ENCODE assay signal across 11 cellular contexts in the genomic region with DNA sequence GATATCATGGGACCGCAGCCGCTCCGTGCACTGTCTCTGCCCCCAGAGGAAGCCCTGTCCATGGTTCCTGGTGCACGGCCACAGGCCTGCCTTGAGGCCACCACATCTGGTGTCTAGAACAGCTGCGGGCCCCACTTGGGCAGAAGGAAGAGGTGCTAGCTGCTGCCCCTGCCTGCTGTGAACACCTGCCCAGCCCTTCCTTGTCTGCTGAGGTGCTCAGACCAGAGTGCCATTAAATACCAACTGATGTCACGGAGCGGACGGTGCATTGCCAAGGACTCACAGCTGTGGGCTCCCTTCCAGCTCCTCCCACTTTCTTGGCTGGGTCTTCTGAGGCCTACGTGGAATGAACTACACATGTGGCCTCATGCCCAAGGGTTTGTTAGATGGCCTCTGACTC.
A peak's percentile ranks its signal among the peaks of the same experiment; 100 is the strongest.
DNase-seq lines count a peak whose midpoint lies in the region; ATAC-seq and TF ChIP-seq lines count a peak whose summit lies in the region.
"Had no signal": no experiment of that assay in that cellular context is flagged by ENCODE, and none has a peak within 500 bp of the region (broad histone marks: within the 10 kb centered on the region; RNA-seq: fewer than 3 reads in every experiment).

No MANE protein-coding gene starts in this region.

- TF ChIP-seq EP300 in stomach (IDR thresholded peaks at IDR 0.05) = no peak

- H3K36me3 Mint-ChIP-seq in CD4-positive, alpha-beta T cell (ENCODE audit: low read depth) = peaks cover 10% of the 10 kb centered on the region
- H3K36me3 Mint-ChIP-seq in glutamatergic neuron (ENCODE audit: unreplicated experiment) = peaks cover 7% of the 10 kb centered on the region

- no peaks in the 10 kb centered on the region for H4K20me1 ChIP-seq in fibroblast of lung (ENCODE audit: control insufficient read depth, extremely low read depth, insufficient read depth, low read length)

- H3K27me3 ChIP-seq in fibroblast of lung (ENCODE audit: control insufficient read depth, insufficient read depth, low read length) (no peaks in the 10 kb centered on the region), stomach (no peaks in the 10 kb centered on the region)
- no peaks in the 10 kb centered on the region for H3K27me3 ChIP-seq in CD4-positive, alpha-beta T cell (ENCODE audit: control insufficient read depth, insufficient read depth, low read length)

- H3K4me1 ChIP-seq in fibroblast of lung (ENCODE audit: control insufficient read depth, extremely low read depth, insufficient read depth, low read length) (peaks cover 11% of the 10 kb centered on the region), stomach (peaks cover 4 to 34% (median 18%) of the 10 kb centered on the region in 4 donors)

- peak overlapping the region; percentile 2 for H3K4me2 ChIP-seq in fibroblast of lung (ENCODE audit: extremely low read depth, insufficient read depth, low read length)

- CTCF ChIA-PET in CD4-positive, alpha-beta T cell (lab: Charles Lee) = no interaction called here

- H3K9me3 Mint-ChIP-seq in CD4-positive, alpha-beta T cell = no peaks in the 10 kb centered on the region
- H3K9me3 Mint-ChIP-seq in glutamatergic neuron (ENCODE audit: unreplicated experiment) = peaks cover 8% of the 10 kb centered on the region

- DNase-seq in NCI-H2107 treated with DMSO at 0.1 percent for 48 hours (lab: John Stamatoyannopoulos, UW; ENCODE audit: unreplicated experiment) = peak; percentile 26
- no peak for DNase-seq in NCI-H2107 (lab: John Stamatoyannopoulos, UW)
- DNase-seq in NCI-H2029 (lab: John Stamatoyannopoulos, UW) = peak; percentile 47
- DNase-seq in fibroblast of lung (ENCODE audit: low read depth in 2 of 2) = peak in 1 of 2 donors; percentile 63
- DNase-seq in stomach = peak; percentile 80
- no peak for DNase-seq in CD4-positive, alpha-beta T cell
- no peak for DNase-seq in NCI-H187 treated with DMSO at 0.1 percent for 48 hours (lab: John Stamatoyannopoulos, UW)
- no peak for DNase-seq in glutamatergic neuron
- DNase-seq: activated CD8-positive, alpha-beta memory T cell treated with anti-CD3 and anti-CD28 coated beads, Interleukin-2, amount 50 U/mL, for 4 hours; central memory CD4-positive, alpha-beta T cell; KG1 had no signal

- H3K36me3 ChIP-seq in fibroblast of lung (ENCODE audit: control insufficient read depth, insufficient read depth, low read length) = no peaks in the 10 kb centered on the region
- peaks cover 0 to 2% (median under 1%) of the 10 kb centered on the region in 4 donors for H3K36me3 ChIP-seq in stomach

- no peak overlapping the region for H3K9ac ChIP-seq in fibroblast of lung (ENCODE audit: insufficient read depth, low read length)

- TF ChIP-seq CTCF in fibroblast of lung (conservative IDR thresholded peaks at IDR 0.05 in 1 of 2, IDR thresholded peaks at IDR 0.05 in 1 of 2; ENCODE audit: low read depth in 1 of 2, low read length in 2 of 2) = no peak
- TF ChIP-seq CTCF in stomach (IDR thresholded peaks at IDR 0.05) = no peak
- no peak for TF ChIP-seq CTCF in CD4-positive, alpha-beta T cell (IDR thresholded peaks at IDR 0.05)
- no peak for TF ChIP-seq CTCF in glutamatergic neuron (IDR thresholded peaks at IDR 0.05; ENCODE audit: partially characterized antibody, unreplicated experiment)

- no peak overlapping the region for H3K4me3 ChIP-seq in fibroblast of lung (replicated peaks in 1 of 4; ENCODE audit: control extremely low read depth in 1 of 4, insufficient read depth in 1 of 4, low read depth in 3 of 4, low read length in 4 of 4)
- no peak overlapping the region for H3K4me3 ChIP-seq in stomach

- WGBS in stomach, 5 donors = 47 to 75% (median 59%) methylated on average over 8 to 9 of the region's 9 CpGs

- H3K9me3 ChIP-seq in fibroblast of lung (ENCODE audit: control insufficient read depth, insufficient read depth, low read depth, low read length) (no peaks in the 10 kb centered on the region), stomach (no peaks in the 10 kb centered on the region)
- H3K9me3 ChIP-seq in CD4-positive, alpha-beta T cell (ENCODE audit: control insufficient read depth, low read length) = no peaks in the 10 kb centered on the region

- H3K27ac ChIP-seq in fibroblast of lung (ENCODE audit: insufficient read depth, low read length) = no peak overlapping the region
- H3K27ac ChIP-seq in stomach = peak overlapping the region; percentile 44 to 60 (median 47)
- H3K27ac ChIP-seq in CD4-positive, alpha-beta T cell (ENCODE audit: low read depth, low read length) = no peak overlapping the region

- no peak overlapping the region for H3K27ac Mint-ChIP-seq in CD4-positive, alpha-beta T cell
- H3K27ac Mint-ChIP-seq in glutamatergic neuron (ENCODE audit: unreplicated experiment) = no peak overlapping the region

- no peak overlapping the region for H2AFZ ChIP-seq in fibroblast of lung (ENCODE audit: low read length)

- H3K4me1 Mint-ChIP-seq in CD4-positive, alpha-beta T cell (ENCODE audit: low read depth) = peaks cover 22% of the 10 kb centered on the region
- H3K4me1 Mint-ChIP-seq in glutamatergic neuron (ENCODE audit: low read depth, unreplicated experiment) = peaks cover 16% of the 10 kb centered on the region

- H3K4me3 Mint-ChIP-seq in CD4-positive, alpha-beta T cell = no peak overlapping the region
- no peak overlapping the region for H3K4me3 Mint-ChIP-seq in glutamatergic neuron (ENCODE audit: unreplicated experiment)

- no peak for ATAC-seq in CD4-positive, alpha-beta T cell (ENCODE audit: poor library complexity)

- no peaks in the 10 kb centered on the region for H3K79me2 ChIP-seq in fibroblast of lung (ENCODE audit: control insufficient read depth, insufficient read depth, low read length)

- no peak for TF ChIP-seq POLR2A in stomach (IDR thresholded peaks at IDR 0.05)

- intact Hi-C loops in stomach (cut with DNase I; ENCODE audit: low total_unique reads) = no loop called here
- intact Hi-C loops in CD4-positive, alpha-beta T cell (cut with DNase I, micrococcal nuclease) = no loop called here

- POLR2A ChIA-PET in CD4-positive, alpha-beta T cell (lab: Charles Lee) = no interaction called here

- H3K27me3 Mint-ChIP-seq in CD4-positive, alpha-beta T cell = no peaks in the 10 kb centered on the region
- peaks cover 18% of the 10 kb centered on the region for H3K27me3 Mint-ChIP-seq in glutamatergic neuron (ENCODE audit: unreplicated experiment)

Comparison
In these comparisons a context has a peak if more than half of its experiments do, and no peak if none do; other contexts are left out.
1. DNase-seq: peak in NCI-H2107 treated with DMSO at 0.1 percent for 48 hours (single experiment), NCI-H2029 (single experiment) and stomach (single experiment); none in NCI-H2107 (single experiment), CD4-positive, alpha-beta T cell (0 of 10), NCI-H187 treated with DMSO at 0.1 percent for 48 hours (single experiment) and glutamatergic neuron (single experiment).
2. H3K27ac ChIP-seq: peak in stomach (5 of 5); none in fibroblast of lung (single experiment) and CD4-positive, alpha-beta T cell (single experiment).